In genomic region chr17:21167303-21167702, GRCh38 we compare ENCODE assay signal across 13 cellular contexts. TPM values are rescaled to one million over a fixed set of nuclear protein-coding genes. Genes with fewer than 3 reads are reported as not detected.
DNase-seq lines count a peak whose midpoint lies in the region; ATAC-seq and TF ChIP-seq lines count a peak whose summit lies in the region.
"Had no signal": no experiment of that assay in that cellular context is flagged by ENCODE, and none has a peak within 500 bp of the region (broad histone marks: within the 10 kb centered on the region; RNA-seq: fewer than 3 reads in every experiment).

No MANE protein-coding gene starts in this region.

- H3K36me3 ChIP-seq in stomach = peaks cover 0 to 9% (median 5%) of the 10 kb centered on the region in 4 donors

- intact Hi-C loops in stomach (cut with DNase I; ENCODE audit: low total_unique reads) = no loop called here

- H3K36me3 Mint-ChIP-seq in immature natural killer cell = no peaks in the 10 kb centered on the region
- H3K36me3 Mint-ChIP-seq: activated naive CD4-positive, alpha-beta T cell treated with anti-CD3 and anti-CD28 coated beads, Interleukin-2, amount 50 U/mL, for 72 hours had no signal

- no peak overlapping the region for H3K4me3 ChIP-seq in stomach
- H3K4me3 ChIP-seq: mucosa of descending colon had no signal

- 74 to 91% (median 83%) methylated on average over 5 of the region's 5 CpGs for WGBS in stomach, 5 donors

- H3K4me1 Mint-ChIP-seq in immature natural killer cell = peaks cover 3 to 16% of the 10 kb centered on the region in 2 donors

- H3K4me1 ChIP-seq in stomach = peaks cover 13 to 58% (median 29%) of the 10 kb centered on the region in 4 donors

- H3K9me3 ChIP-seq in stomach = no peaks in the 10 kb centered on the region
- H3K9me3 ChIP-seq: mucosa of descending colon had no signal

- H3K27me3 ChIP-seq in stomach = no peaks in the 10 kb centered on the region

- TF ChIP-seq POLR2A in stomach (IDR thresholded peaks at IDR 0.05) (no peak), erythroblast (IDR thresholded peaks at IDR 0.05; ENCODE audit: low read length) (no peak)

- TF ChIP-seq CTCF in stomach (IDR thresholded peaks at IDR 0.05) = no peak

- no peak for TF ChIP-seq EP300 in stomach (IDR thresholded peaks at IDR 0.05)

- no peaks in the 10 kb centered on the region for H3K9me3 Mint-ChIP-seq in immature natural killer cell
- H3K9me3 Mint-ChIP-seq: activated naive CD4-positive, alpha-beta T cell treated with anti-CD3 and anti-CD28 coated beads, Interleukin-2, amount 50 U/mL, for 72 hours had no signal

- peak; percentile 18 for DNase-seq in COLO829 (ENCODE audit: low spot score)
- DNase-seq in caudate nucleus (lab: John Stamatoyannopoulos, UW) = no peak
- DNase-seq in left lobe of liver (ENCODE audit: low spot score) = peak; percentile 21
- no peak for DNase-seq in stomach
- DNase-seq in pons (ENCODE audit: low spot score) = no peak
- DNase-seq in erythroblast (lab: John Stamatoyannopoulos, UW) = no peak
- DNase-seq in COLO668 (lab: John Stamatoyannopoulos, UW; ENCODE audit: unreplicated experiment) = no peak
- no peak for DNase-seq in immature natural killer cell
- DNase-seq: effector CD8-positive, alpha-beta T cell; mucosa of descending colon; NCI-H446 treated with DMSO at 0.1 percent for 48 hours had no signal

- no peaks in the 10 kb centered on the region for H3K27me3 Mint-ChIP-seq in immature natural killer cell (ENCODE audit: low read depth in 3 of 3)

- no peak overlapping the region for H3K27ac Mint-ChIP-seq in immature natural killer cell
- H3K27ac Mint-ChIP-seq: activated naive CD4-positive, alpha-beta T cell treated with anti-CD3 and anti-CD28 coated beads, Interleukin-2, amount 50 U/mL, for 72 hours had no signal

- H3K27ac ChIP-seq in caudate nucleus (ENCODE audit: low read depth, low read length) = peak overlapping the region; percentile 36
- peak overlapping the region in 4 of 5 donors; percentile 38 to 83 (median 67) for H3K27ac ChIP-seq in stomach

- no peak overlapping the region for H3K4me3 Mint-ChIP-seq in immature natural killer cell
- H3K4me3 Mint-ChIP-seq: CD14-positive monocyte had no signal

- peak; percentile 16 for ATAC-seq in left lobe of liver
- ATAC-seq: activated naive CD4-positive, alpha-beta T cell treated with anti-CD3 and anti-CD28 coated beads, Interleukin-2, amount 50 U/mL, for 72 hours; mucosa of descending colon had no signal

RNA-seq across cellular contexts. Expression of gene DHRS7B, which starts 40.5 kb away (rescaled TPM):
- total RNA-seq in left lobe of liver = 11.0 TPM
- 10 to 100 TPM in 3 of 5 donors, 1 to 10 TPM in 1, not detected in 1; 5.8 to 32.9 (median 19.5) TPM for total RNA-seq in stomach
- polyA plus RNA-seq in stomach = 10 to 100 TPM; 12.8 to 27.8 (median 20.3) TPM
- 10 to 100 TPM; 11.3 to 15.3 (median 12.9) TPM for polyA plus RNA-seq in immature natural killer cell

RNA-seq across cellular contexts. Expression of gene TMEM11, which starts 46.7 kb away (rescaled TPM):
- total RNA-seq in left lobe of liver (9.3 TPM), stomach (10 to 100 TPM in 1 of 5 donors, 1 to 10 TPM in 3, under 1 TPM in 1; 0.87 to 17.7 (median 2.3) TPM)
- polyA plus RNA-seq in stomach (10 to 100 TPM; 23.8 to 30.8 (median 25.0) TPM), immature natural killer cell (10 to 100 TPM; 36.9 to 56.4 (median 44.2) TPM)

Comparison
In these comparisons a context has a peak if more than half of its experiments do, and no peak if none do; other contexts are left out.
1. DNase-seq: peak in COLO829 (single experiment) and left lobe of liver (single experiment); none in caudate nucleus (0 of 61), stomach (single experiment), pons (single experiment), erythroblast (0 of 2), COLO668 (single experiment) and immature natural killer cell (0 of 3).